In the genomic region with DNA sequence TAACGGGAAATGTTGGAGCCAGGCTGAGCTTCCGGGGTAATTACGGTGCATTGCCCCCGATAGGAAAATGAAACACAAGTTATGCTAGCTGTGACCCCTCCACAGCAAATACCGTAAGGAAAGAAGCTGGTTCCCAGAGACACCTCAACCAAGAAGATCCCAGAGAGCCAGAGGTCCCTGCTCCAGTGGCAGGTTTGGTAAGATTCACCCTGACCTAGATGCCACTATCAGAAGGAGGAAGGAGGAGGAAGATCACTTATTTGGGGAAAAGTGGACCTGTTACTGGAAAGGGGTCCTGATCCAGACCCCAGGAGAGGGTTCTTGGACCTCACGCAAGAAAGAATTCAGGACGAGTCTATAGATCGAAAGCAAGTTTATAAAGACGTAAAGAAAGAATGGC, we compare ENCODE assay signal across 1 cellular context.
TF ChIP-seq lines count a peak whose summit lies in the region.

No MANE protein-coding gene starts in this region.

TF ChIP-seq in K562, 482 proteins besides CTCF, POLR2A, EP300 and RAD21 (continued from another document):
- TF ChIP-seq, protein P1, sequence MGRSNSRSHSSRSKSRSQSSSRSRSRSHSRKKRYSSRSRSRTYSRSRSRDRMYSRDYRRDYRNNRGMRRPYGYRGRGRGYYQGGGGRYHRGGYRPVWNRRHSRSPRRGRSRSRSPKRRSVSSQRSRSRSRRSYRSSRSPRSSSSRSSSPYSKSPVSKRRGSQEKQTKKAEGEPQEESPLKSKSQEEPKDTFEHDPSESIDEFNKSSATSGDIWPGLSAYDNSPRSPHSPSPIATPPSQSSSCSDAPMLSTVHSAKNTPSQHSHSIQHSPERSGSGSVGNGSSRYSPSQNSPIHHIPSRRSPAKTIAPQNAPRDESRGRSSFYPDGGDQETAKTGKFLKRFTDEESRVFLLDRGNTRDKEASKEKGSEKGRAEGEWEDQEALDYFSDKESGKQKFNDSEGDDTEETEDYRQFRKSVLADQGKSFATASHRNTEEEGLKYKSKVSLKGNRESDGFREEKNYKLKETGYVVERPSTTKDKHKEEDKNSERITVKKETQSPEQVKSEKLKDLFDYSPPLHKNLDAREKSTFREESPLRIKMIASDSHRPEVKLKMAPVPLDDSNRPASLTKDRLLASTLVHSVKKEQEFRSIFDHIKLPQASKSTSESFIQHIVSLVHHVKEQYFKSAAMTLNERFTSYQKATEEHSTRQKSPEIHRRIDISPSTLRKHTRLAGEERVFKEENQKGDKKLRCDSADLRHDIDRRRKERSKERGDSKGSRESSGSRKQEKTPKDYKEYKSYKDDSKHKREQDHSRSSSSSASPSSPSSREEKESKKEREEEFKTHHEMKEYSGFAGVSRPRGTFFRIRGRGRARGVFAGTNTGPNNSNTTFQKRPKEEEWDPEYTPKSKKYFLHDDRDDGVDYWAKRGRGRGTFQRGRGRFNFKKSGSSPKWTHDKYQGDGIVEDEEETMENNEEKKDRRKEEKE (IDR thresholded peaks at IDR 0.05; ENCODE audit: borderline replicate concordance in 1 of 2, control insufficient read depth in 1 of 2, low read depth in 2 of 2, low read length in 1 of 2), result 0 out of 4 replicates have a peak, but pooled peaks of 1 of the 2 experiments have one; percentile 17
- TF ChIP-seq NFE2 (IDR thresholded peaks at IDR 0.05; ENCODE audit: low read depth), result no peak
- TF ChIP-seq POLR2AphosphoS5 (IDR thresholded peaks at IDR 0.05; ENCODE audit: control insufficient read depth, insufficient read depth, low read depth, low read length), result peak; percentile 93
- TF ChIP-seq TEAD4 (IDR thresholded peaks at IDR 0.05; ENCODE audit: low read length), result peak; percentile 35; the same call in 1 of the 2 replicates
- no peak for TF ChIP-seq TEAD4 (CRISPR knock-in tag; IDR thresholded peaks at IDR 0.05; ENCODE audit: borderline replicate concordance)
- TF ChIP-seq FOXJ3 (CRISPR knock-in tag; IDR thresholded peaks at IDR 0.05), result no peak
- peak; percentile 84 for TF ChIP-seq PML (IDR thresholded peaks at IDR 0.05; ENCODE audit: low read length)
TF ChIP-seq in K562: peak in this region for 7.
